In genomic region chr22:40030026-40030756, GRCh38 we compare ENCODE assay signal across 15 cellular contexts. TPM values are rescaled to one million over a fixed set of nuclear protein-coding genes. Genes with fewer than 3 reads are reported as not detected.
DNase-seq lines count a peak whose midpoint lies in the region; ATAC-seq and TF ChIP-seq lines count a peak whose summit lies in the region.
"Had no signal": no experiment of that assay in that cellular context is flagged by ENCODE, and none has a peak within 500 bp of the region (broad histone marks: within the 10 kb centered on the region; RNA-seq: fewer than 3 reads in every experiment).

No MANE protein-coding gene starts in this region.

- no peak overlapping the region for H2AK5ac ChIP-seq in mesenchymal stem cell (ENCODE audit: low read length, severe bottlenecking)

- H3K9me3 Mint-ChIP-seq in WTC11 (no peaks in the 10 kb centered on the region), neural progenitor cell (no peaks in the 10 kb centered on the region)

- TF ChIP-seq CTCF in DND-41 (IDR thresholded peaks at IDR 0.05; ENCODE audit: borderline replicate concordance, extremely low read depth, low read length, poor library complexity, severe bottlenecking) (no peak), WTC11 (IDR thresholded peaks at IDR 0.05) (no peak), neural progenitor cell (IDR thresholded peaks at IDR 0.05) (no peak)

- H3K4me3 ChIP-seq in BLaER1 treated with 17β-estradiol and CSF1 and Interleukin-3, amounts not matched to agents 10 nM and 100 nM: no peak overlapping the region
- H3K4me3 ChIP-seq in DND-41 (ENCODE audit: low read depth in 1 of 2, low read length in 2 of 2) (no peak overlapping the region), neural progenitor cell (no peak overlapping the region), mesenchymal stem cell (ENCODE audit: insufficient read depth in 1 of 2, low read depth in 1 of 2, low read length in 2 of 2) (no peak overlapping the region)
- H3K4me3 ChIP-seq: HAP-1, SK-N-MC had no signal

- no peaks in the 10 kb centered on the region for H3K79me1 ChIP-seq in mesenchymal stem cell (replicated peaks; ENCODE audit: low read length, poor library complexity, severe bottlenecking)

- no peaks in the 10 kb centered on the region for H4K20me1 ChIP-seq in BLaER1 treated with 17β-estradiol and CSF1 and Interleukin-3, amounts not matched to agents 10 nM and 100 nM
- H4K20me1 ChIP-seq in DND-41 (ENCODE audit: insufficient read depth, low read length): no peaks in the 10 kb centered on the region
- H4K20me1 ChIP-seq in neural progenitor cell (ENCODE audit: low read depth): no peaks in the 10 kb centered on the region

- CTCF ChIA-PET in WTC11 (lab: Charles Lee): interaction anchor here (1.1 to 2.6 kb wide), 5 partner anchors 76 to 487 kb away, joined by 3 to 14 read pairs (median 5); no protein-coding TSS in a partner anchor

- H3K4ac ChIP-seq in mesenchymal stem cell (ENCODE audit: low read depth in 1 of 2, low read length in 2 of 2): no peak overlapping the region

- H3K27me3 Mint-ChIP-seq in WTC11 (ENCODE audit: low read depth) (no peaks in the 10 kb centered on the region; the same call in 1 of the 2 replicates), neural progenitor cell (ENCODE audit: insufficient read depth, low read depth) (peaks cover 5% of the 10 kb centered on the region)

- no peak overlapping the region for H3K23ac ChIP-seq in mesenchymal stem cell (ENCODE audit: low read length in 2 of 2)

- H2BK15ac ChIP-seq in mesenchymal stem cell (ENCODE audit: low read depth, poor library complexity, severe bottlenecking): no peak overlapping the region

- peak overlapping the region in 8 of 11 experiments; percentile 35 to 75 (median 65); a peak in 15 of 22 replicates for H3K27ac ChIP-seq in BLaER1 treated with 17β-estradiol and CSF1 and Interleukin-3, amounts not matched to agents 10 nM and 100 nM
- H3K27ac ChIP-seq in DND-41 (ENCODE audit: low read length): peak overlapping the region; percentile 68
- no peak overlapping the region for H3K27ac ChIP-seq in neural progenitor cell
- no peak overlapping the region for H3K27ac ChIP-seq in mesenchymal stem cell (ENCODE audit: low read length, poor library complexity, severe bottlenecking)
- H3K27ac ChIP-seq: SK-N-MC had no signal

- POLR2A ChIA-PET in WTC11 (lab: Charles Lee): interaction anchor here (0.6 to 1.1 kb wide), 2 partner anchors 14 kb away, joined by 3 read pairs; no protein-coding TSS in a partner anchor

- no peak overlapping the region for H2BK120ac ChIP-seq in mesenchymal stem cell (ENCODE audit: low read depth, low read length)

- H4K8ac ChIP-seq in mesenchymal stem cell (ENCODE audit: low read length): no peak overlapping the region

- H3K27me3 ChIP-seq in BLaER1 treated with 17β-estradiol and CSF1 and Interleukin-3, amounts not matched to agents 10 nM and 100 nM: no peaks in the 10 kb centered on the region; a peak in 1 of 22 replicates
- H3K27me3 ChIP-seq in DND-41 (ENCODE audit: insufficient read depth, low read length, poor library complexity) (no peaks in the 10 kb centered on the region), neural progenitor cell (no peaks in the 10 kb centered on the region), mesenchymal stem cell (ENCODE audit: control insufficient read depth in 1 of 2, insufficient read depth in 1 of 2, low read length in 2 of 2) (peaks cover 39 to 45% of the 10 kb centered on the region in 2 experiments)
- H3K27me3 ChIP-seq: BE2C had no signal

- H3K4me1 Mint-ChIP-seq in WTC11 (peaks cover 11% of the 10 kb centered on the region), neural progenitor cell (peaks cover 14% of the 10 kb centered on the region)

- ATAC-seq in DND-41 (ENCODE audit: insufficient read depth, low read depth): no peak
- ATAC-seq in WTC11: no peak

- no peaks in the 10 kb centered on the region for H3K36me3 Mint-ChIP-seq in WTC11
- no peaks in the 10 kb centered on the region for H3K36me3 Mint-ChIP-seq in neural progenitor cell

- no peak overlapping the region for H2BK5ac ChIP-seq in mesenchymal stem cell (ENCODE audit: low read depth, low read length, poor library complexity, severe bottlenecking)

- no peak overlapping the region for H2BK12ac ChIP-seq in mesenchymal stem cell (ENCODE audit: low read length in 2 of 2)

- H3K27ac Mint-ChIP-seq in WTC11 (peak overlapping the region; percentile 72; the same call in 1 of the 2 replicates), neural progenitor cell (no peak overlapping the region)

- H3K4me2 ChIP-seq in BLaER1 treated with 17β-estradiol and CSF1 and Interleukin-3, amounts not matched to agents 10 nM and 100 nM: peak overlapping the region in 9 of 11 experiments; percentile 13 to 81 (median 72); a peak in 16 of 22 replicates
- H3K4me2 ChIP-seq in DND-41 (ENCODE audit: insufficient read depth, low read length) (no peak overlapping the region), neural progenitor cell (no peak overlapping the region), mesenchymal stem cell (ENCODE audit: low read length, poor library complexity, severe bottlenecking) (no peak overlapping the region)

- peak overlapping the region in 4 of 11 experiments; percentile 27 to 54 (median 42); a peak in 4 of 22 replicates for H3K9ac ChIP-seq in BLaER1 treated with 17β-estradiol and CSF1 and Interleukin-3, amounts not matched to agents 10 nM and 100 nM
- H3K9ac ChIP-seq in DND-41 (ENCODE audit: low read depth, low read length) (peak overlapping the region; percentile 6), neural progenitor cell (no peak overlapping the region), mesenchymal stem cell (ENCODE audit: low read length) (no peak overlapping the region)

- 88% methylated on average over 13 of the region's 13 CpGs for WGBS in mesenchymal stem cell

- H3K36me3 ChIP-seq in BLaER1 treated with 17β-estradiol and CSF1 and Interleukin-3, amounts not matched to agents 10 nM and 100 nM: no peaks in the 10 kb centered on the region
- H3K36me3 ChIP-seq in DND-41 (ENCODE audit: insufficient read depth, low read length) (no peaks in the 10 kb centered on the region), neural progenitor cell (no peaks in the 10 kb centered on the region), mesenchymal stem cell (ENCODE audit: control insufficient read depth in 1 of 2, insufficient read depth in 2 of 2, low read depth in 1 of 2, low read length in 2 of 2) (no peaks in the 10 kb centered on the region)
- H3K36me3 ChIP-seq: BE2C, HAP-1 had no signal

- no peaks in the 10 kb centered on the region for H3K79me2 ChIP-seq in DND-41 (ENCODE audit: insufficient read depth, low read length)
- H3K79me2 ChIP-seq in neural progenitor cell (ENCODE audit: low read depth): no peaks in the 10 kb centered on the region

- no peaks in the 10 kb centered on the region for H3K9me3 ChIP-seq in BLaER1 treated with 17β-estradiol and CSF1 and Interleukin-3, amounts not matched to agents 10 nM and 100 nM (replicated peaks in 1 of 11)
- H3K9me3 ChIP-seq in DND-41 (ENCODE audit: insufficient read depth, low read length, severe bottlenecking) (no peaks in the 10 kb centered on the region), neural progenitor cell (ENCODE audit: low read depth) (no peaks in the 10 kb centered on the region), mesenchymal stem cell (ENCODE audit: control insufficient read depth, low read length) (no peaks in the 10 kb centered on the region)
- H3K9me3 ChIP-seq: BE2C, HAP-1 had no signal

- H3K4me3 Mint-ChIP-seq in WTC11: no peak overlapping the region
- no peak overlapping the region for H3K4me3 Mint-ChIP-seq in neural progenitor cell

- DNase-seq in DND-41 (no peak), WTC11 (ENCODE audit: low spot score) (no peak), neural progenitor cell (ENCODE audit: low spot score) (peak; percentile 1), Kasumi-1 (lab: John Stamatoyannopoulos, UW) (no peak), mesenchymal stem cell (no peak), NCI-H526 (lab: John Stamatoyannopoulos, UW) (no peak)
- DNase-seq: BE2C; NCI-H1436 treated with DMSO at 0.1 percent for 48 hours; NCI-H226; NCI-H526 treated with DMSO at 0.1 percent for 48 hours; NK-92 treated with Interleukin-12 subunit alpha and Interleukin-12 subunit beta, amount 100 ng/mL, for 24 hours had no signal

- H4K91ac ChIP-seq in mesenchymal stem cell (ENCODE audit: low read length): no peak overlapping the region

- H2AFZ ChIP-seq in DND-41 (ENCODE audit: low read depth, low read length): peak overlapping the region; percentile 51; the same call in 1 of the 2 replicates
- H2AFZ ChIP-seq in neural progenitor cell (replicated peaks): peak overlapping the region; percentile 63
- no peak overlapping the region for H2AFZ ChIP-seq in mesenchymal stem cell (ENCODE audit: low read depth, low read length)

- no peaks in the 10 kb centered on the region for H3F3A ChIP-seq in neural progenitor cell (ENCODE audit: low read depth)

- no peak overlapping the region for H3K18ac ChIP-seq in mesenchymal stem cell (ENCODE audit: low read depth in 1 of 2, low read length in 2 of 2)

- H3K4me1 ChIP-seq in BLaER1 treated with 17β-estradiol and CSF1 and Interleukin-3, amounts not matched to agents 10 nM and 100 nM: peaks cover 0 to 88% (median 81%) of the 10 kb centered on the region in 10 experiments; a peak in 17 of 20 replicates
- H3K4me1 ChIP-seq in DND-41 (ENCODE audit: insufficient read depth, low read length): peaks cover 24% of the 10 kb centered on the region
- H3K4me1 ChIP-seq in neural progenitor cell: peaks cover 4% of the 10 kb centered on the region
- H3K4me1 ChIP-seq in mesenchymal stem cell (ENCODE audit: control insufficient read depth, insufficient read depth, low read depth, low read length): no peaks in the 10 kb centered on the region
- H3K4me1 ChIP-seq: HAP-1 had no signal

- H3K14ac ChIP-seq in mesenchymal stem cell (ENCODE audit: low read length in 2 of 2): no peak overlapping the region

TF ChIP-seq in WTC11, 78 proteins besides CTCF, POLR2A, EP300 and RAD21 (continues in another document):
- TF ChIP-seq ATF6 (CRISPR knock-in tag; IDR thresholded peaks at IDR 0.05): no peak

RNA-seq across cellular contexts. Expression of gene FAM83F, which starts 35.4 kb away (rescaled TPM):
- total RNA-seq in WTC11 (2021) (33.8 to 43.1 TPM (median 35.4 TPM) in 3 replicates), neural progenitor cell (ENCODE audit: low replicate concordance) (0.09 and 0.56 TPM in 2 replicates)
- polyA plus RNA-seq in mesenchymal stem cell (2013, experiment 1 of 2): 0.06 TPM
- polyA plus RNA-seq in mesenchymal stem cell (2013, experiment 2 of 2): 0.05 TPM
- polyA plus RNA-seq: AG04450 had no signal

Comparison
In these comparisons a context has a peak if more than half of its experiments do, and no peak if none do; other contexts are left out.
1. H3K27ac ChIP-seq: peak in BLaER1 treated with 17β-estradiol and CSF1 and Interleukin-3, amounts not matched to agents 10 nM and 100 nM (8 of 11) and DND-41 (single experiment); none in neural progenitor cell (single experiment) and mesenchymal stem cell (single experiment).
2. H3K4me2 ChIP-seq: peak in BLaER1 treated with 17β-estradiol and CSF1 and Interleukin-3, amounts not matched to agents 10 nM and 100 nM (9 of 11); none in DND-41 (single experiment), neural progenitor cell (single experiment) and mesenchymal stem cell (single experiment).
3. RNA of gene FAM83F, which starts 35.4 kb away (total RNA-seq): 33.8 to 43.1 TPM in WTC11; 0.09 to 0.56 TPM in neural progenitor cell; every median in the first group is over 10 times any median in the second.